In genomic region chrX:48736878-48737212, GRCh38 we compare ENCODE assay signal across 8 cellular contexts. TPM values are rescaled to one million over a fixed set of nuclear protein-coding genes. Genes with fewer than 3 reads are reported as not detected.
DNase-seq lines count a peak whose midpoint lies in the region; ATAC-seq lines count a peak whose summit lies in the region.

No MANE protein-coding gene starts in this region.

- peaks cover 12% of the 10 kb centered on the region for H3K4me1 Mint-ChIP-seq in activated CD4-positive, alpha-beta T cell treated with anti-CD3 and anti-CD28 coated beads, Interleukin-2, amount 10 ng/mL, durations not matched to agents 24 days and 14 days
- H3K4me1 Mint-ChIP-seq in activated CD4-positive, alpha-beta memory T cell treated with anti-CD3 and anti-CD28 coated beads, Interleukin-2, amount 10 ng/mL, durations not matched to agents 7 days and 5 days: peaks cover 19% of the 10 kb centered on the region
- H3K4me1 Mint-ChIP-seq in stimulated activated naive CD8-positive, alpha-beta T cell treated with anti-CD3 and anti-CD28 coated beads, Interleukin-15, amount 100 ng/mL, for 72 hours: peaks cover 28% of the 10 kb centered on the region

- H3K9me3 ChIP-seq in iPS-15b (ENCODE audit: control insufficient read depth, insufficient read depth, low read length): no peaks in the 10 kb centered on the region

- no peak overlapping the region for H3K9ac ChIP-seq in iPS-15b (ENCODE audit: low read depth, low read length)

- peak overlapping the region; percentile 89 for H3K27ac Mint-ChIP-seq in activated CD4-positive, alpha-beta T cell treated with anti-CD3 and anti-CD28 coated beads, Interleukin-2, amount 10 ng/mL, durations not matched to agents 24 days and 14 days
- H3K27ac Mint-ChIP-seq in activated CD4-positive, alpha-beta memory T cell treated with anti-CD3 and anti-CD28 coated beads, Interleukin-2, amount 10 ng/mL, durations not matched to agents 7 days and 5 days: peak overlapping the region; percentile 96
- H3K27ac Mint-ChIP-seq in stimulated activated naive CD8-positive, alpha-beta T cell treated with anti-CD3 and anti-CD28 coated beads, Interleukin-15, amount 100 ng/mL, for 72 hours: peak overlapping the region; percentile 95 to 96

- H3K27me3 Mint-ChIP-seq in activated CD4-positive, alpha-beta T cell treated with anti-CD3 and anti-CD28 coated beads, Interleukin-2, amount 10 ng/mL, durations not matched to agents 24 days and 14 days: no peaks in the 10 kb centered on the region
- H3K27me3 Mint-ChIP-seq in activated CD4-positive, alpha-beta memory T cell treated with anti-CD3 and anti-CD28 coated beads, Interleukin-2, amount 10 ng/mL, durations not matched to agents 7 days and 5 days: no peaks in the 10 kb centered on the region
- no peaks in the 10 kb centered on the region for H3K27me3 Mint-ChIP-seq in stimulated activated naive CD8-positive, alpha-beta T cell treated with anti-CD3 and anti-CD28 coated beads, Interleukin-15, amount 100 ng/mL, for 72 hours

- H3K4me1 ChIP-seq in iPS-15b (ENCODE audit: control insufficient read depth, insufficient read depth, low read length): peaks cover 4% of the 10 kb centered on the region

- POLR2A ChIA-PET in activated CD4-positive, alpha-beta memory T cell treated with anti-CD3 and anti-CD28 coated beads, Interleukin-2, amount 10 ng/mL, durations not matched to agents 7 days and 5 days (lab: Charles Lee): interaction anchor here (0.6 to 4.4 kb wide), 28 partner anchors 8 to 435 kb away, joined by 3 to 59 read pairs (median 4); partner anchors contain the start of genes HDAC6, PLP2, PQBP1 and RBM3

- intact Hi-C loops in activated CD4-positive, alpha-beta T cell treated with anti-CD3 and anti-CD28 coated beads, Interleukin-2, amount 10 ng/mL, durations not matched to agents 24 days and 14 days (cut with micrococcal nuclease): loop anchor here (1.0 to 5.0 kb wide), 6 partner anchors 14 to 220 kb away; partner anchors contain the start of genes HDAC6, OTUD5, SUV39H1 and WAS

- no peaks in the 10 kb centered on the region for H3K27me3 ChIP-seq in iPS-15b (ENCODE audit: control insufficient read depth, insufficient read depth, low read length)

- no peaks in the 10 kb centered on the region for H3K36me3 Mint-ChIP-seq in activated CD4-positive, alpha-beta T cell treated with anti-CD3 and anti-CD28 coated beads, Interleukin-2, amount 10 ng/mL, durations not matched to agents 24 days and 14 days (ENCODE audit: low read depth)
- peaks cover 3% of the 10 kb centered on the region for H3K36me3 Mint-ChIP-seq in activated CD4-positive, alpha-beta memory T cell treated with anti-CD3 and anti-CD28 coated beads, Interleukin-2, amount 10 ng/mL, durations not matched to agents 7 days and 5 days (ENCODE audit: low read depth)

- H3K4me3 ChIP-seq in iPS-15b (ENCODE audit: low read depth, low read length): peak overlapping the region; percentile 41

- H3K4me3 Mint-ChIP-seq in activated CD4-positive, alpha-beta T cell treated with anti-CD3 and anti-CD28 coated beads, Interleukin-2, amount 10 ng/mL, durations not matched to agents 24 days and 14 days: peak overlapping the region; percentile 91
- peak overlapping the region; percentile 91 for H3K4me3 Mint-ChIP-seq in activated CD4-positive, alpha-beta memory T cell treated with anti-CD3 and anti-CD28 coated beads, Interleukin-2, amount 10 ng/mL, durations not matched to agents 7 days and 5 days
- peak overlapping the region; percentile 86 to 97 for H3K4me3 Mint-ChIP-seq in stimulated activated naive CD8-positive, alpha-beta T cell treated with anti-CD3 and anti-CD28 coated beads, Interleukin-15, amount 100 ng/mL, for 72 hours

- no peaks in the 10 kb centered on the region for H3K36me3 ChIP-seq in iPS-15b (ENCODE audit: control insufficient read depth, insufficient read depth, low read length)

- DNase-seq in activated CD4-positive, alpha-beta T cell treated with anti-CD3 and anti-CD28 coated beads, Interleukin-2, amount 10 ng/mL, durations not matched to agents 24 days and 14 days: no peak
- no peak for DNase-seq in activated CD4-positive, alpha-beta T cell treated with anti-CD3 and anti-CD28 coated beads, Interleukin-2, amount 50 U/mL, for 48 hours
- no peak for DNase-seq in activated CD4-positive, alpha-beta memory T cell treated with anti-CD3 and anti-CD28 coated beads, Interleukin-2, amount 10 ng/mL, durations not matched to agents 7 days and 5 days
- DNase-seq in stimulated activated naive CD8-positive, alpha-beta T cell treated with anti-CD3 and anti-CD28 coated beads, Interleukin-15, amount 100 ng/mL, for 72 hours: no peak
- no peak for DNase-seq in T-helper 9 cell
- no peak for DNase-seq in KBM-7

- CTCF ChIA-PET in activated CD4-positive, alpha-beta memory T cell treated with anti-CD3 and anti-CD28 coated beads, Interleukin-2, amount 10 ng/mL, durations not matched to agents 7 days and 5 days (lab: Charles Lee): interaction anchor here (1.1 to 1.2 kb wide), 3 partner anchors 41 to 197 kb away, joined by 3 to 4 read pairs (median 3); partner anchors contain the start of genes HDAC6 and TBC1D25

- no peak for ATAC-seq in stimulated activated naive CD8-positive, alpha-beta T cell treated with anti-CD3 and anti-CD28 coated beads, Interleukin-15, amount 100 ng/mL, for 72 hours
- no peak for ATAC-seq in GM21360 (IDR thresholded peaks at IDR 0.05; ENCODE audit: unreplicated experiment)

- in situ Hi-C loops in KBM-7 (cut with MboI; ENCODE audit: low pct_unique_long_range_greater_than_20kb, low sequenced_read_pairs): no loop called here

- H3K9me3 Mint-ChIP-seq in activated CD4-positive, alpha-beta T cell treated with anti-CD3 and anti-CD28 coated beads, Interleukin-2, amount 10 ng/mL, durations not matched to agents 24 days and 14 days: no peaks in the 10 kb centered on the region
- H3K9me3 Mint-ChIP-seq in activated CD4-positive, alpha-beta memory T cell treated with anti-CD3 and anti-CD28 coated beads, Interleukin-2, amount 10 ng/mL, durations not matched to agents 7 days and 5 days: no peaks in the 10 kb centered on the region
- no peaks in the 10 kb centered on the region for H3K9me3 Mint-ChIP-seq in stimulated activated naive CD8-positive, alpha-beta T cell treated with anti-CD3 and anti-CD28 coated beads, Interleukin-15, amount 100 ng/mL, for 72 hours

RNA-seq across cellular contexts. Expression of gene GLOD5, which starts 24.7 kb away (rescaled TPM):
- not detected in 2 replicates for total RNA-seq in activated CD4-positive, alpha-beta T cell treated with anti-CD3 and anti-CD28 coated beads, Interleukin-2, amount 10 ng/mL, durations not matched to agents 24 days and 14 days
- total RNA-seq in activated CD4-positive, alpha-beta memory T cell treated with anti-CD3 and anti-CD28 coated beads, Interleukin-2, amount 10 ng/mL, durations not matched to agents 7 days and 5 days: not detected

RNA-seq across cellular contexts. Expression of gene SUV39H1, which starts 40.3 kb away (rescaled TPM):
- 27.6 and 32.2 TPM in 2 replicates for total RNA-seq in activated CD4-positive, alpha-beta T cell treated with anti-CD3 and anti-CD28 coated beads, Interleukin-2, amount 10 ng/mL, durations not matched to agents 24 days and 14 days
- total RNA-seq in activated CD4-positive, alpha-beta memory T cell treated with anti-CD3 and anti-CD28 coated beads, Interleukin-2, amount 10 ng/mL, durations not matched to agents 7 days and 5 days: 10 to 100 TPM; 30.3 to 33.2 TPM

RNA-seq across cellular contexts. Expression of gene GATA1, which starts 49.5 kb away (rescaled TPM):
- total RNA-seq in activated CD4-positive, alpha-beta T cell treated with anti-CD3 and anti-CD28 coated beads, Interleukin-2, amount 10 ng/mL, durations not matched to agents 24 days and 14 days: not detected in 2 replicates
- total RNA-seq in activated CD4-positive, alpha-beta memory T cell treated with anti-CD3 and anti-CD28 coated beads, Interleukin-2, amount 10 ng/mL, durations not matched to agents 7 days and 5 days: not detected

RNA-seq across cellular contexts. Expression of gene WAS, which starts 53.2 kb away (rescaled TPM):
- 99.0 and 104 TPM in 2 replicates for total RNA-seq in activated CD4-positive, alpha-beta T cell treated with anti-CD3 and anti-CD28 coated beads, Interleukin-2, amount 10 ng/mL, durations not matched to agents 24 days and 14 days
- 100 to 1,000 TPM; 156 to 157 TPM for total RNA-seq in activated CD4-positive, alpha-beta memory T cell treated with anti-CD3 and anti-CD28 coated beads, Interleukin-2, amount 10 ng/mL, durations not matched to agents 7 days and 5 days
